In genomic region chr19:44071824-44072542, GRCh38 we compare ENCODE assay signal across 1 cellular context.
A peak's percentile ranks its signal among the peaks of the same experiment; 100 is the strongest.
TF ChIP-seq lines count a peak whose summit lies in the region.

Gene ZNF284, plus strand, starts transcription at chr19:44072159. Its CDS starts 4,231 bp downstream, at chr19:44076390.

TF ChIP-seq in K562, 482 proteins besides CTCF, POLR2A, EP300 and RAD21 (continued from another document and continues in another):
- TF ChIP-seq ZBTB11 (CRISPR knock-in tag; IDR thresholded peaks at IDR 0.05), result peak in 2 of 3 experiments; percentile 88 to 95; a peak in 3 of 6 replicates
- TF ChIP-seq L3MBTL2 (IDR thresholded peaks at IDR 0.05), result peak; percentile 95
- TF ChIP-seq KDM4B (IDR thresholded peaks at IDR 0.05; ENCODE audit: borderline replicate concordance in 2 of 2, low read depth in 1 of 2), result peak in 1 of 2 experiments; percentile 90; a peak in 2 of 4 replicates
- TF ChIP-seq CREM (IDR thresholded peaks at IDR 0.05; ENCODE audit: low read depth), result peak; percentile 85
- TF ChIP-seq ZBTB40 (IDR thresholded peaks at IDR 0.05), result peak; percentile 94
- no peak for TF ChIP-seq ZBTB40 (CRISPR knock-in tag; IDR thresholded peaks at IDR 0.05)
- peak; percentile 97 for TF ChIP-seq VEZF1 (CRISPR knock-in tag; IDR thresholded peaks at IDR 0.05)
- peak; percentile 89 for TF ChIP-seq MEIS2 (IDR thresholded peaks at IDR 0.05; ENCODE audit: partially characterized antibody)
- TF ChIP-seq NR2C1 (IDR thresholded peaks at IDR 0.05), result peak; percentile 43; the same call in 1 of the 2 replicates
- peak; percentile 75 for TF ChIP-seq NR2C1 (tag; IDR thresholded peaks at IDR 0.05)
- TF ChIP-seq ZNF143 (CRISPR knock-in tag; IDR thresholded peaks at IDR 0.05), result peak; percentile 89
- TF ChIP-seq ZNF830 (CRISPR knock-in tag; IDR thresholded peaks at IDR 0.05), result no peak
- TF ChIP-seq MTA3 (IDR thresholded peaks at IDR 0.05; ENCODE audit: borderline replicate concordance), result peak; percentile 35; the same call in 1 of the 2 replicates
- TF ChIP-seq GABPB1 (CRISPR knock-in tag; IDR thresholded peaks at IDR 0.05), result peak; percentile 91
- no peak for TF ChIP-seq KAT2B (IDR thresholded peaks at IDR 0.05; ENCODE audit: low read depth, low read length)
- TF ChIP-seq HIVEP1 (CRISPR knock-in tag; IDR thresholded peaks at IDR 0.05), result 0 out of 2 replicates have a peak, but pooled peaks have one; percentile 20
- no peak for TF ChIP-seq NFE2 (IDR thresholded peaks at IDR 0.05; ENCODE audit: low read depth)
- 0 out of 2 replicates have a peak, but pooled peaks have one; percentile 23 for TF ChIP-seq MECOM (CRISPR knock-in tag; IDR thresholded peaks at IDR 0.05)
- peak; percentile 40; the same call in 1 of the 2 replicates for TF ChIP-seq CTBP1 (IDR thresholded peaks at IDR 0.05; ENCODE audit: borderline replicate concordance)
- peak; percentile 85 for TF ChIP-seq SPI1 (IDR thresholded peaks at IDR 0.05; ENCODE audit: borderline replicate concordance, low read depth, low read length)
- TF ChIP-seq CXXC5 (CRISPR knock-in tag; IDR thresholded peaks at IDR 0.05), result peak; percentile 89
- TF ChIP-seq ZNF175 (CRISPR knock-in tag; IDR thresholded peaks at IDR 0.05; ENCODE audit: low read depth), result no peak
- no peak for TF ChIP-seq PBX2 (CRISPR knock-in tag; IDR thresholded peaks at IDR 0.05; ENCODE audit: low read depth)
- TF ChIP-seq PBX2 (tag; conservative IDR thresholded peaks at IDR 0.05; ENCODE audit: low read depth), result peak; percentile 70
- TF ChIP-seq MGA (IDR thresholded peaks at IDR 0.05), result peak; percentile 91
